In the genomic region with DNA sequence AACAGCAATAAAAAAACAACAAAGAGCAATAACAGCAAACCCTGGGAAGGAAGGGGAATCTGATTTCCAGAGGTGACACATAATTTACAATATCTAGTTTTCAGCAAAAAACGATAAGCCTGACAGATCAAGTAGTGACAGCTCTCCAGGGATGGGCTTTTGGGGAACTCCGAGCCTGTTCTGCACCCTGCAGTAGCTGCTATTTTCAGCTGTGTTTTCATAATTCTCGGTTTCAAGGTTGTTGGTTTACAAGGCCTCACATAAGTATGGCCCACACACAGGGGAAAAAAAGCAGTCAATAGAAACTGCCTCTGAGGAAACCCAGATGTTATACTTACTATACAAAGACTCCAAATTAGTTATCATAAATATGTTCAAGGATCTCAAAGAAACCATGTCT, we compare ENCODE assay signal across 10 cellular contexts.
DNase-seq lines count a peak whose midpoint lies in the region; ATAC-seq and TF ChIP-seq lines count a peak whose summit lies in the region.
"Had no signal": no experiment of that assay in that cellular context is flagged by ENCODE, and none has a peak within 500 bp of the region (broad histone marks: within the 10 kb centered on the region; RNA-seq: fewer than 3 reads in every experiment).

No MANE protein-coding gene starts in this region.

- intact Hi-C loops in CD14-positive monocyte (cut with micrococcal nuclease): loop anchor here in 1 of 2 donors (5.0 kb wide), 1 partner anchor 107 kb away; no protein-coding TSS in a partner anchor

- H3K27ac Mint-ChIP-seq in CD14-positive monocyte: peak overlapping the region in 1 of 7 donors; percentile 12

- ATAC-seq in GM18498 (IDR thresholded peaks at IDR 0.05; ENCODE audit: unreplicated experiment): peak; percentile 89
- ATAC-seq in GM19351 (IDR thresholded peaks at IDR 0.05; ENCODE audit: unreplicated experiment): peak; percentile 79
- ATAC-seq in HG02970 (IDR thresholded peaks at IDR 0.05; ENCODE audit: low FRiP score, unreplicated experiment): peak; percentile 77

- peaks cover 0 to 6% (median 3%) of the 10 kb centered on the region in 7 donors for H3K9me3 Mint-ChIP-seq in CD14-positive monocyte

- DNase-seq in RPMI8226 (peak; percentile 70), RWPE1 (ENCODE audit: low spot score) (no peak), amniotic stem cell (lab: John Stamatoyannopoulos, UW) (no peak), CD14-positive monocyte (ENCODE audit: low spot score) (no peak), iPS-NIHi11 (ENCODE audit: low spot score) (no peak)
- DNase-seq: activated CD8-positive, alpha-beta memory T cell treated with anti-CD3 and anti-CD28 coated beads, Interleukin-2, amount 50 U/mL, for 48 hours had no signal

- CTCF ChIA-PET in RWPE1 (lab: Yijun Ruan, JAX): no interaction called here

- POLR2A ChIA-PET in RWPE1 (lab: Yijun Ruan, JAX; ENCODE audit: low non-redundant PET): no interaction called here

- peaks cover 3 to 10% of the 10 kb centered on the region in 2 donors for H3K36me3 Mint-ChIP-seq in CD14-positive monocyte

- H3K27ac ChIP-seq in RWPE1: no peak overlapping the region
- H3K27ac ChIP-seq: parathyroid adenoma had no signal

- no peaks in the 10 kb centered on the region for H3K27me3 Mint-ChIP-seq in CD14-positive monocyte (ENCODE audit: low read depth in 3 of 3)

- no peak overlapping the region for H3K4me3 Mint-ChIP-seq in CD14-positive monocyte

- TF ChIP-seq CTCF in RWPE1 (conservative IDR thresholded peaks at IDR 0.05; ENCODE audit: low read depth): no peak
- no peak for TF ChIP-seq CTCF in CD14-positive monocyte (IDR thresholded peaks at IDR 0.05)

- H3K4me1 Mint-ChIP-seq in CD14-positive monocyte: peaks cover 59% of the 10 kb centered on the region
